ENCODE assay signal across 1 cellular context in the genomic region with DNA sequence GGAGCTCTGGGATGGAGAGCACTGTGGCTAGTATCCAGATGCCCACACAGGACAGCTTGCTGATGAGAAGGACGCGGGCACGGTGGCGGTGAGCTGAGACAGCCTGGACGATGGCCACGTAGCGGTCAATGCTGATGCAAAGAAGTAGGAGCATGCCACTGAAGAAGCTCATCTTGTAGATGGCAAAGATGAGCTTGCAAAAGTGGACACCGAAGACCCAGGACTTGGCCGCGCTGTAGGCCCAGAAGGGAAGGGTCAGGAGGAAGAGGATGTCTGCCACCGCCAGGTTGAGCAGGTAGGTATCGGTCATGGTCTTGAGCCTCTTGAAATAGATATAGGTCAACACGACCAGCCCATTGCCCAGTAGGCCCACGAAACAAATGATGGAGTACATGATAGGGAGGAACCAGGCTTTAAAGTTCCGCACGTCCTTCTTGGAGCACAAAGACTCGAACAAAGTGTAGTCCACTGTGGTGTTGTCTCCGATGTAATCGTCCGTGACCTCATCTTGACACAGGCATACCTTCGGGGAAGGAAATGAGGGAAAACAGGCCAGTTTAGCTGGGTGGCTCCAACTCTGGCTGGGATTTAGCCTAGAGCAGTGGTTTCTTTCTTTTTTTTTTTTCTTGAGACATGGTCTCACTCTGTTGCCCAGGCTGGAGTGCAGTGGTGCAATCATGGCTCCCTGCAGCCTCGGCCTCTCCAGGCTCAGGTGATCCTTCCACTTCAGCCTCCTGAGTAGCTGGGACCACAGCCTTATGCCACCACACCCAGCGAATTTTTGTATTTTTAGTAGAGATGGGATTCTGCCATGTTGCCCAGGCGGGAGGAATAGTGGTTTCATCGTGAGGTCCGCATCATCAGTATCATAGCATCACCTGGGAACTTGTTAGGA.
TF ChIP-seq lines count a peak whose summit lies in the region.

No MANE protein-coding gene starts in this region.

TF ChIP-seq in SK-N-SH, 30 proteins besides CTCF, POLR2A, EP300 and RAD21 (continued from another document):
- TF ChIP-seq, protein P1, sequence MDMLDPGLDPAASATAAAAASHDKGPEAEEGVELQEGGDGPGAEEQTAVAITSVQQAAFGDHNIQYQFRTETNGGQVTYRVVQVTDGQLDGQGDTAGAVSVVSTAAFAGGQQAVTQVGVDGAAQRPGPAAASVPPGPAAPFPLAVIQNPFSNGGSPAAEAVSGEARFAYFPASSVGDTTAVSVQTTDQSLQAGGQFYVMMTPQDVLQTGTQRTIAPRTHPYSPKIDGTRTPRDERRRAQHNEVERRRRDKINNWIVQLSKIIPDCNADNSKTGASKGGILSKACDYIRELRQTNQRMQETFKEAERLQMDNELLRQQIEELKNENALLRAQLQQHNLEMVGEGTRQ (IDR thresholded peaks at IDR 0.05; ENCODE audit: borderline replicate concordance, low read depth, low read length): no peak
- TF ChIP-seq ZBTB33 (IDR thresholded peaks at IDR 0.05; ENCODE audit: borderline replicate concordance, low read depth) (no peak), JUND (IDR thresholded peaks at IDR 0.05) (no peak), TAF1 (IDR thresholded peaks at IDR 0.05; ENCODE audit: borderline replicate concordance, low read depth, low read length) (no peak), RXRA (IDR thresholded peaks at IDR 0.05; ENCODE audit: borderline replicate concordance, low read depth) (no peak), FOSL2 (IDR thresholded peaks at IDR 0.05; ENCODE audit: borderline replicate concordance, low read depth) (no peak), FOXM1 (IDR thresholded peaks at IDR 0.05; ENCODE audit: low read depth) (no peak), YY1 (IDR thresholded peaks at IDR 0.05; ENCODE audit: low read depth) (no peak), SIN3A (IDR thresholded peaks at IDR 0.05; ENCODE audit: borderline replicate concordance, low read depth, low read length) (no peak), TEAD4 (IDR thresholded peaks at IDR 0.05; ENCODE audit: borderline replicate concordance, insufficient read depth) (no peak), NFIC (IDR thresholded peaks at IDR 0.05; ENCODE audit: borderline replicate concordance) (no peak), TCF12 (IDR thresholded peaks at IDR 0.05) (no peak), RFX5 (IDR thresholded peaks at IDR 0.05; ENCODE audit: low read length) (no peak)
- TF ChIP-seq, protein P2, sequence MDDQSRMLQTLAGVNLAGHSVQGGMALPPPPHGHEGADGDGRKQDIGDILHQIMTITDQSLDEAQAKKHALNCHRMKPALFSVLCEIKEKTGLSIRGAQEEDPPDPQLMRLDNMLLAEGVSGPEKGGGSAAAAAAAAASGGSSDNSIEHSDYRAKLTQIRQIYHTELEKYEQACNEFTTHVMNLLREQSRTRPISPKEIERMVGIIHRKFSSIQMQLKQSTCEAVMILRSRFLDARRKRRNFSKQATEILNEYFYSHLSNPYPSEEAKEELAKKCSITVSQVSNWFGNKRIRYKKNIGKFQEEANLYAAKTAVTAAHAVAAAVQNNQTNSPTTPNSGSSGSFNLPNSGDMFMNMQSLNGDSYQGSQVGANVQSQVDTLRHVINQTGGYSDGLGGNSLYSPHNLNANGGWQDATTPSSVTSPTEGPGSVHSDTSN (IDR thresholded peaks at IDR 0.05): no peak
- TF ChIP-seq, protein P3, sequence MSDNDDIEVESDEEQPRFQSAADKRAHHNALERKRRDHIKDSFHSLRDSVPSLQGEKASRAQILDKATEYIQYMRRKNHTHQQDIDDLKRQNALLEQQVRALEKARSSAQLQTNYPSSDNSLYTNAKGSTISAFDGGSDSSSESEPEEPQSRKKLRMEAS (IDR thresholded peaks at IDR 0.05; ENCODE audit: low read depth): no peak
